In genomic region chr11:85115798-85116197, GRCh38 we compare ENCODE assay signal across 1 cellular context.
TF ChIP-seq lines count a peak whose summit lies in the region.

No MANE protein-coding gene starts in this region.

TF ChIP-seq in A549, 52 proteins besides CTCF, POLR2A, EP300 and RAD21 (continued from another document):
- TF ChIP-seq MAX (IDR thresholded peaks at IDR 0.05) (no peak), POLR2AphosphoS2 (conservative IDR thresholded peaks at IDR 0.05; ENCODE audit: low read length) (no peak), PBX3 (IDR thresholded peaks at IDR 0.05) (no peak), NR3C1 (IDR thresholded peaks at IDR 0.05) (no peak), GATA3 (IDR thresholded peaks at IDR 0.05; ENCODE audit: borderline replicate concordance) (no peak), E2F6 (IDR thresholded peaks at IDR 0.05; ENCODE audit: borderline replicate concordance, low read depth) (no peak), FOXS1 (CRISPR knock-in tag; IDR thresholded peaks at IDR 0.05) (no peak), CHD2 (IDR thresholded peaks at IDR 0.05; ENCODE audit: low read length, partially characterized antibody) (no peak), FOSB (CRISPR knock-in tag; IDR thresholded peaks at IDR 0.05) (no peak), RNF2 (IDR thresholded peaks at IDR 0.05; ENCODE audit: borderline replicate concordance, low read depth) (no peak)
